In the genomic region with DNA sequence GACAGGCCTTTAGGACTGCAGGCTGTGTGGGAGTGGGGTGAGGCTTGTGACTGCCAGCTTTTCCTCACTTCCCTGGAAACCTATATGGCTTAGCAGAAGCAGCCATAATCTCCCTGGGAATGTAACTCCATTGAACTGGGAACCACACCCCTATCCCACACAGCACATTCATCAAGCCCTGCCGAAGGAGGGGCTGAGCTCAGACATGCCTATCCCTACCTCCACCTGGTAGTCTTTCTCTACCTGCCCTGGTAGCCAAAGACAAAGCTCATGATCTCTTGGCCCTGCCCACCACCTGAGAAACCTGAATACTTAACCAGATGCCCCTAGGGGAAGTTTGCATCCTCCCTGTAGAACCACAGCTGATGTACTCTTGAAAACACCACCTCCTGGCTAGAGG, we compare ENCODE assay signal across 23 cellular contexts.
DNase-seq lines count a peak whose midpoint lies in the region; ATAC-seq and TF ChIP-seq lines count a peak whose summit lies in the region.
"Had no signal": no experiment of that assay in that cellular context is flagged by ENCODE, and none has a peak within 500 bp of the region (broad histone marks: within the 10 kb centered on the region; RNA-seq: fewer than 3 reads in every experiment).

No MANE protein-coding gene starts in this region.

- no peak for TF ChIP-seq CTCF in GM12865 (IDR thresholded peaks at IDR 0.05; ENCODE audit: insufficient read depth, low read depth, low read length, missing control alignments)
- TF ChIP-seq CTCF in RWPE2 (IDR thresholded peaks at IDR 0.05; ENCODE audit: poor library complexity, severe bottlenecking) = no peak
- no peak for TF ChIP-seq CTCF in foreskin keratinocyte (conservative IDR thresholded peaks at IDR 0.05)
- TF ChIP-seq CTCF in sigmoid colon (IDR thresholded peaks at IDR 0.05) = no peak

- TF ChIP-seq EP300 in sigmoid colon (IDR thresholded peaks at IDR 0.05) = no peak

- ATAC-seq in RWPE2 (ENCODE audit: low read depth) = 0 out of 3 replicates have a peak, but pooled peaks have one; percentile 29
- ATAC-seq in foreskin keratinocyte = peak; percentile 33
- ATAC-seq: A549, K562 had no signal

- DNase-seq in GM12865 (ENCODE audit: low read depth) (peak; percentile 5), HAP-1 (ENCODE audit: low spot score in 2 of 2) (peak; percentile 29 to 35), RWPE2 (ENCODE audit: low spot score) (no peak), foreskin keratinocyte (peak in 1 of 2 donors; percentile 2), sigmoid colon (no peak), 8988T (no peak), cardiac septum (ENCODE audit: low spot score) (no peak)
- DNase-seq in activated CD8-positive, alpha-beta memory T cell treated with anti-CD3 and anti-CD28 coated beads, Interleukin-2, amount 50 U/mL, for 48 hours = no peak
- DNase-seq: AML-193; CD4-positive, alpha-beta T cell; MG63; NCI-H1105 treated with DMSO at 0.1 percent for 48 hours; NCI-H146; NCI-H2029; NCI-H2227 treated with DMSO at 0.1 percent for 48 hours; NCI-H526; NCI-H82; SIG-M5 had no signal

- in situ Hi-C loops in HAP-1 (cut with MboI; ENCODE audit: low sequenced_read_pairs) = no loop called here

- 74 to 91% methylated on average over 1 of the region's 1 CpG for WGBS in sigmoid colon, 2 donors

- H3K9me3 ChIP-seq in HAP-1 = no peaks in the 10 kb centered on the region
- peaks cover 6% of the 10 kb centered on the region for H3K9me3 ChIP-seq in RWPE2 (ENCODE audit: severe bottlenecking)
- H3K9me3 ChIP-seq in sigmoid colon = no peaks in the 10 kb centered on the region
- H3K9me3 ChIP-seq: A549, MG63 had no signal

- H3K4me1 ChIP-seq in HAP-1 = peaks cover 5% of the 10 kb centered on the region
- no peaks in the 10 kb centered on the region for H3K4me1 ChIP-seq in RWPE2 (ENCODE audit: insufficient read depth, poor library complexity, severe bottlenecking)
- H3K4me1 ChIP-seq in foreskin keratinocyte = no peaks in the 10 kb centered on the region
- H3K4me1 ChIP-seq in sigmoid colon = no peaks in the 10 kb centered on the region
- H3K4me1 ChIP-seq: A549; BLaER1 treated with 17β-estradiol and CSF1 and Interleukin-3, amounts not matched to agents 10 nM and 100 nM had no signal

- TF ChIP-seq POLR2A in sigmoid colon (IDR thresholded peaks at IDR 0.05) = no peak

- intact Hi-C loops in sigmoid colon (cut with DNase I) (no loop called here), cardiac septum (cut with DNase I) (no loop called here)

- H3K36me3 ChIP-seq in HAP-1 (replicated peaks) (no peaks in the 10 kb centered on the region), RWPE2 (ENCODE audit: low read depth) (no peaks in the 10 kb centered on the region), sigmoid colon (no peaks in the 10 kb centered on the region)
- H3K36me3 ChIP-seq: BLaER1 treated with 17β-estradiol and CSF1 and Interleukin-3, amounts not matched to agents 10 nM and 100 nM; MG63 had no signal

- H3K27me3 ChIP-seq in HAP-1 (ENCODE audit: low read depth) (no peaks in the 10 kb centered on the region), RWPE2 (ENCODE audit: insufficient read depth, poor library complexity, severe bottlenecking) (peaks cover 7% of the 10 kb centered on the region), foreskin keratinocyte (no peaks in the 10 kb centered on the region), sigmoid colon (no peaks in the 10 kb centered on the region)
- H3K27me3 ChIP-seq: BLaER1 treated with 17β-estradiol and CSF1 and Interleukin-3, amounts not matched to agents 10 nM and 100 nM; MG63 had no signal

- H3K27ac ChIP-seq in RWPE2 (ENCODE audit: poor library complexity, severe bottlenecking) (no peak overlapping the region), foreskin keratinocyte (no peak overlapping the region), sigmoid colon (no peak overlapping the region)
- H3K27ac ChIP-seq: A549; BLaER1 treated with 17β-estradiol and CSF1 and Interleukin-3, amounts not matched to agents 10 nM and 100 nM; RWPE1; SK-N-MC had no signal

- H3K4me3 ChIP-seq in GM12865 (ENCODE audit: low read depth, low read length) (no peak overlapping the region), HAP-1 (no peak overlapping the region), RWPE2 (ENCODE audit: severe bottlenecking) (no peak overlapping the region), sigmoid colon (no peak overlapping the region)
- H3K4me3 ChIP-seq: A549; BLaER1 treated with 17β-estradiol and CSF1 and Interleukin-3, amounts not matched to agents 10 nM and 100 nM; K562; MG63; SK-N-MC had no signal

Comparison
In these comparisons a context has a peak if more than half of its experiments do, and no peak if none do; other contexts are left out.
1. DNase-seq: peak in GM12865 (single experiment) and HAP-1 (2 of 2); none in RWPE2 (single experiment), sigmoid colon (single experiment), 8988T (single experiment), cardiac septum (single experiment) and activated CD8-positive, alpha-beta memory T cell treated with anti-CD3 and anti-CD28 coated beads, Interleukin-2, amount 50 U/mL, for 48 hours (single experiment).